In genomic region chr19:21851596-21852345, GRCh38 we compare ENCODE assay signal across 8 cellular contexts. TPM values are rescaled to one million over a fixed set of nuclear protein-coding genes. Genes with fewer than 3 reads are reported as not detected.
DNase-seq lines count a peak whose midpoint lies in the region; ATAC-seq, FAIRE-seq and TF ChIP-seq lines count a peak whose summit lies in the region.

No MANE protein-coding gene starts in this region.

- H3K9me3 ChIP-seq in astrocyte (ENCODE audit: insufficient read depth, low read depth, low read length) = peaks cover 3% of the 10 kb centered on the region
- H3K9me3 ChIP-seq in right cardiac atrium (ENCODE audit: control insufficient read depth, low read length) = no peaks in the 10 kb centered on the region
- H3K9me3 ChIP-seq in prostate gland = no peaks in the 10 kb centered on the region

- H3K27me3 Mint-ChIP-seq in GM23338 (ENCODE audit: insufficient read depth, low read depth, poor library complexity) (peaks cover 7% of the 10 kb centered on the region), astrocyte (ENCODE audit: low read depth, unreplicated experiment) (no peaks in the 10 kb centered on the region)
- no peaks in the 10 kb centered on the region for H3K27me3 Mint-ChIP-seq in T-helper 2 cell treated with Interferon-gamma antibody and Interleukin-4, amounts not matched to agents 5 μg/mL and 100 μg/mL, for 36 hours (ENCODE audit: low read depth)

- H2AFZ ChIP-seq in GM23338 (peak overlapping the region; percentile 86), astrocyte (ENCODE audit: low read depth, low read length) (peak overlapping the region; percentile 98)

- peaks cover 33% of the 10 kb centered on the region for H3K9me3 Mint-ChIP-seq in GM23338
- H3K9me3 Mint-ChIP-seq in T-helper 2 cell treated with Interferon-gamma antibody and Interleukin-4, amounts not matched to agents 5 μg/mL and 100 μg/mL, for 36 hours = peaks cover 42% of the 10 kb centered on the region
- H3K9me3 Mint-ChIP-seq in astrocyte (ENCODE audit: unreplicated experiment) = peaks cover 5% of the 10 kb centered on the region

- DNase-seq in EH (ENCODE audit: low read depth) (peak; percentile 94), GM23338 (ENCODE audit: low spot score) (peak; percentile 99), NCI-H1092 (lab: John Stamatoyannopoulos, UW) (peak; percentile 93), astrocyte (ENCODE audit: low read depth) (peak; percentile 92), right cardiac atrium (peak; percentile 96 to 97 (median 97)), prostate gland (ENCODE audit: low spot score) (peak; percentile 97)
- DNase-seq in T-helper 2 cell treated with Interferon-gamma antibody and Interleukin-4, amounts not matched to agents 5 μg/mL and 100 μg/mL, for 36 hours (ENCODE audit: low spot score) = peak; percentile 88

- peaks cover 22% of the 10 kb centered on the region for H3K4me1 ChIP-seq in GM23338 (ENCODE audit: insufficient read depth)
- peaks cover 6% of the 10 kb centered on the region for H3K4me1 ChIP-seq in astrocyte (ENCODE audit: insufficient read depth, low read length)
- H3K4me1 ChIP-seq in right cardiac atrium (ENCODE audit: control insufficient read depth, insufficient read depth, low read length) = no peaks in the 10 kb centered on the region
- no peaks in the 10 kb centered on the region for H3K4me1 ChIP-seq in prostate gland (replicated peaks)
- peaks cover 2% of the 10 kb centered on the region for H3K4me1 ChIP-seq in urinary bladder (ENCODE audit: insufficient read depth)

- peak overlapping the region; percentile 86 for H3K9ac ChIP-seq in astrocyte (ENCODE audit: low read length)

- TF ChIP-seq POLR2A in prostate gland (IDR thresholded peaks at IDR 0.05) = peak; percentile 34

- H3K36me3 Mint-ChIP-seq in GM23338 (ENCODE audit: low read depth) (peaks cover 48% of the 10 kb centered on the region), astrocyte (ENCODE audit: low read depth, unreplicated experiment) (peaks cover 10% of the 10 kb centered on the region)
- H3K36me3 Mint-ChIP-seq in T-helper 2 cell treated with Interferon-gamma antibody and Interleukin-4, amounts not matched to agents 5 μg/mL and 100 μg/mL, for 36 hours (ENCODE audit: low read depth) = peaks cover 39% of the 10 kb centered on the region

- H3K27me3 ChIP-seq in GM23338 (ENCODE audit: insufficient read depth) (peaks cover 22% of the 10 kb centered on the region), astrocyte (ENCODE audit: insufficient read depth, low read length) (no peaks in the 10 kb centered on the region), right cardiac atrium (ENCODE audit: control insufficient read depth, insufficient read depth) (no peaks in the 10 kb centered on the region), prostate gland (replicated peaks; ENCODE audit: insufficient read depth) (no peaks in the 10 kb centered on the region)

- peak; percentile 97 for ATAC-seq in GM23338
- ATAC-seq in right cardiac atrium = peak; percentile 100

- H3K4me3 ChIP-seq in GM23338 (peak overlapping the region; percentile 84), astrocyte (ENCODE audit: insufficient read depth, low read depth, low read length) (peak overlapping the region; percentile 79), right cardiac atrium (ENCODE audit: low read length) (peak overlapping the region; percentile 86), prostate gland (peak overlapping the region; percentile 54 to 58), urinary bladder (ENCODE audit: low read depth, low read length) (peak overlapping the region; percentile 47)

- H3K79me2 ChIP-seq in GM23338 (replicated peaks; ENCODE audit: insufficient read depth) (peaks cover 48% of the 10 kb centered on the region), astrocyte (ENCODE audit: insufficient read depth, low read length) (peaks cover 28% of the 10 kb centered on the region)

- peak overlapping the region; percentile 93 for H3K4me2 ChIP-seq in GM23338
- peak overlapping the region; percentile 81 for H3K4me2 ChIP-seq in astrocyte (ENCODE audit: low read length)

- under 1% methylated on average over 44 of the region's 44 CpGs for WGBS in right cardiac atrium
- under 1% methylated on average over 43 of the region's 44 CpGs for WGBS in prostate gland
- under 1% methylated on average over 44 of the region's 44 CpGs for WGBS in urinary bladder

- H3K36me3 ChIP-seq in GM23338 (ENCODE audit: insufficient read depth) (peaks cover 33% of the 10 kb centered on the region), astrocyte (ENCODE audit: insufficient read depth, low read length) (peaks cover 4% of the 10 kb centered on the region), prostate gland (no peaks in the 10 kb centered on the region), urinary bladder (ENCODE audit: insufficient read depth) (no peaks in the 10 kb centered on the region)

- TF ChIP-seq CTCF in GM23338 (conservative IDR thresholded peaks at IDR 0.05; ENCODE audit: low read depth in 2 of 2) (no peak), astrocyte (IDR thresholded peaks at IDR 0.05; ENCODE audit: insufficient read depth, low read depth, low read length) (no peak), prostate gland (IDR thresholded peaks at IDR 0.05) (no peak)

- peak overlapping the region; percentile 94 for H3K4me3 Mint-ChIP-seq in GM23338
- peak overlapping the region; percentile 91 for H3K4me3 Mint-ChIP-seq in T-helper 2 cell treated with Interferon-gamma antibody and Interleukin-4, amounts not matched to agents 5 μg/mL and 100 μg/mL, for 36 hours
- peak overlapping the region; percentile 93 for H3K4me3 Mint-ChIP-seq in astrocyte (ENCODE audit: unreplicated experiment)

- intact Hi-C loops in right cardiac atrium (cut with DNase I) = no loop called here
- intact Hi-C loops in prostate gland (cut with DNase I) = loop anchor here (10.0 kb wide), 1 partner anchor 87 kb away; the partner anchor contains the start of gene ZNF100

- FAIRE-seq in astrocyte (lab: Jason Lieb, UNC) = no peak

- H3K4me1 Mint-ChIP-seq in GM23338 (peaks cover 22% of the 10 kb centered on the region), astrocyte (ENCODE audit: low read depth, unreplicated experiment) (peaks cover 3% of the 10 kb centered on the region)
- H3K4me1 Mint-ChIP-seq in T-helper 2 cell treated with Interferon-gamma antibody and Interleukin-4, amounts not matched to agents 5 μg/mL and 100 μg/mL, for 36 hours (ENCODE audit: low read depth) = peaks cover 15% of the 10 kb centered on the region

- H3K27ac Mint-ChIP-seq in GM23338 = peak overlapping the region; percentile 99
- H3K27ac Mint-ChIP-seq in T-helper 2 cell treated with Interferon-gamma antibody and Interleukin-4, amounts not matched to agents 5 μg/mL and 100 μg/mL, for 36 hours = peak overlapping the region; percentile 91
- peak overlapping the region; percentile 83 for H3K27ac Mint-ChIP-seq in astrocyte (ENCODE audit: unreplicated experiment)

- no peaks in the 10 kb centered on the region for H3F3A ChIP-seq in GM23338 (replicated peaks; ENCODE audit: low read depth)

- peaks cover 37% of the 10 kb centered on the region for H4K20me1 ChIP-seq in GM23338 (replicated peaks; ENCODE audit: insufficient read depth)
- H4K20me1 ChIP-seq in astrocyte (ENCODE audit: insufficient read depth, low read length) = no peaks in the 10 kb centered on the region

- H3K9me2 ChIP-seq in GM23338 (ENCODE audit: insufficient read depth) = no peaks in the 10 kb centered on the region

- H3K27ac ChIP-seq in GM23338 (ENCODE audit: low read depth) (peak overlapping the region; percentile 96), astrocyte (ENCODE audit: low read depth, low read length) (peak overlapping the region; percentile 76), right cardiac atrium (ENCODE audit: low read length) (peak overlapping the region; percentile 91), prostate gland (peak overlapping the region; percentile 84 to 93), urinary bladder (ENCODE audit: low read depth) (peak overlapping the region; percentile 12)

TF ChIP-seq in GM23338, 12 proteins besides CTCF, POLR2A, EP300 and RAD21:
- TF ChIP-seq ZNF114 (CRISPR knock-in tag; IDR thresholded peaks at IDR 0.05) (no peak), ETS1 (IDR thresholded peaks at IDR 0.05) (0 out of 2 replicates have a peak, but pooled peaks have one; percentile 29), CREB1 (CRISPR knock-in tag; IDR thresholded peaks at IDR 0.05; ENCODE audit: low read depth) (no peak), POLR2AphosphoS5 (IDR thresholded peaks at IDR 0.05; ENCODE audit: low read depth) (peak; percentile 96), JUNB (IDR thresholded peaks at IDR 0.05; ENCODE audit: unreplicated experiment) (no peak)

RNA-seq across cellular contexts. Expression of gene ZNF43, which starts 15.8 kb away (rescaled TPM):
- 51.7 and 59.8 TPM in 2 replicates for total RNA-seq in GM23338 (2014; rRNA removed; shearing (Covaris generic))
- 18.4 and 22.2 TPM in 2 replicates for polyA plus RNA-seq in GM23338 (2016; fragmentation: Nextera tagmentation; extraction: Ambion mirVana)
- total RNA-seq in astrocyte = 11.8 and 15.3 TPM in 2 replicates
- total RNA-seq in right cardiac atrium = 1 to 10 TPM; 6.8 to 8.8 (median 8.2) TPM
- polyA plus RNA-seq in right cardiac atrium = 4.0 TPM
- 10 to 100 TPM; 21.6 to 21.8 TPM for total RNA-seq in prostate gland
- total RNA-seq in urinary bladder = 50.2 TPM
- polyA plus RNA-seq in urinary bladder = 5.0 TPM

Comparison
In these comparisons a context has a peak if more than half of its experiments do, and no peak if none do; other contexts are left out.
1. Peak in every context shown above with its lines: DNase-seq, ATAC-seq, H3K4me3 ChIP-seq and H3K27ac ChIP-seq.
2. H3K27ac ChIP-seq: peak in every context shown above with its lines; median percentile 96 in GM23338; 91 in right cardiac atrium; 88 in prostate gland; 76 in astrocyte; 12 in urinary bladder.